31 cellular contexts compared by ENCODE assay signal in genomic region chr4:24007740-24008348, GRCh38.
DNase-seq lines count a peak whose midpoint lies in the region; ATAC-seq and TF ChIP-seq lines count a peak whose summit lies in the region.
"Had no signal": no experiment of that assay in that cellular context is flagged by ENCODE, and none has a peak within 500 bp of the region (broad histone marks: within the 10 kb centered on the region; RNA-seq: fewer than 3 reads in every experiment).

No MANE protein-coding gene starts in this region.

- in situ Hi-C loops in SK-MEL-5 (cut with HindIII; ENCODE audit: low pct_unique_long_range_greater_than_20kb, low sequenced_read_pairs), result no loop called here

- no peak overlapping the region for H3K27ac ChIP-seq in PC-3 (ENCODE audit: low read length)
- H3K27ac ChIP-seq: BLaER1 treated with 17β-estradiol and CSF1 and Interleukin-3, amounts not matched to agents 10 nM and 100 nM; GM23248; neural progenitor cell; SJSA1; suprapubic skin; upper lobe of right lung had no signal

- H3K27me3 ChIP-seq in PC-3 (ENCODE audit: low read length), result peaks cover 11% of the 10 kb centered on the region
- H3K27me3 ChIP-seq: BLaER1 treated with 17β-estradiol and CSF1 and Interleukin-3, amounts not matched to agents 10 nM and 100 nM; neural progenitor cell; SJSA1; suprapubic skin; upper lobe of right lung had no signal

- no peaks in the 10 kb centered on the region for H4K20me1 ChIP-seq in PC-3 (ENCODE audit: low read length)
- H4K20me1 ChIP-seq: BLaER1 treated with 17β-estradiol and CSF1 and Interleukin-3, amounts not matched to agents 10 nM and 100 nM had no signal

- DNase-seq in SK-MEL-5 (ENCODE audit: low read depth, low spot score), result peak; percentile 40
- DNase-seq in foreskin melanocyte, result peak; percentile 53
- DNase-seq in medulla oblongata (ENCODE audit: extremely low spot score), result peak; percentile 20
- DNase-seq in pons (ENCODE audit: low spot score), result peak; percentile 37
- no peak for DNase-seq in PC-3
- no peak for DNase-seq in activated T-cell treated with anti-CD3 and anti-CD28 coated beads for 4 hours
- no peak for DNase-seq in DMS 273 (lab: John Stamatoyannopoulos, UW; ENCODE audit: unreplicated experiment)
- DNase-seq: activated B cell treated with CpG ODN at 0.5 μM for 24 hours; activated CD4-positive, alpha-beta T cell treated with anti-CD3 and anti-CD28 coated beads, Interleukin-2, amount 50 U/mL, for 1 hour; activated gamma-delta T cell; activated naive CD8-positive, alpha-beta T cell treated with anti-CD3 and anti-CD28 coated beads for 36 hours; activated T-cell treated with anti-CD3 and anti-CD28 coated beads, Interleukin-2, amount 50 U/mL, for 4 hours; Caco-2; central memory CD4-positive, alpha-beta T cell; DMS79; GF-D8; GM23248; kidney glomerular epithelial cell; mammary epithelial cell; NCI-H1092; NCI-H1694 treated with DMSO at 0.1 percent for 48 hours; stimulated activated naive CD4-positive, alpha-beta T cell; T-helper 1 cell; upper lobe of right lung had no signal

- POLR2A ChIA-PET in PC-3 (lab: Charles Lee; ENCODE audit: unreplicated experiment), result no interaction called here

- H3K4me2 ChIP-seq in PC-3 (ENCODE audit: low read length), result no peak overlapping the region
- H3K4me2 ChIP-seq: BLaER1 treated with 17β-estradiol and CSF1 and Interleukin-3, amounts not matched to agents 10 nM and 100 nM; neural progenitor cell; smooth muscle cell had no signal

- H3K4me1 ChIP-seq in PC-3 (ENCODE audit: insufficient read depth, low read length), result no peaks in the 10 kb centered on the region
- H3K4me1 ChIP-seq: BLaER1 treated with 17β-estradiol and CSF1 and Interleukin-3, amounts not matched to agents 10 nM and 100 nM; Caco-2; SJSA1; upper lobe of right lung had no signal

- H3K9me2 ChIP-seq in PC-3 (replicated peaks; ENCODE audit: low read length), result no peaks in the 10 kb centered on the region

- no peaks in the 10 kb centered on the region for H3K36me3 ChIP-seq in PC-3 (ENCODE audit: low read depth, low read length)
- H3K36me3 ChIP-seq: BLaER1 treated with 17β-estradiol and CSF1 and Interleukin-3, amounts not matched to agents 10 nM and 100 nM; neural progenitor cell; SJSA1; suprapubic skin; upper lobe of right lung had no signal

- no peak overlapping the region for H2AFZ ChIP-seq in PC-3 (ENCODE audit: low read length)
- H2AFZ ChIP-seq: GM23248, neural progenitor cell had no signal

- intact Hi-C loops in PC-3 (cut with micrococcal nuclease), result no loop called here

- no peaks in the 10 kb centered on the region for H3K9me3 ChIP-seq in PC-3 (ENCODE audit: low read length)
- H3K9me3 ChIP-seq: BLaER1 treated with 17β-estradiol and CSF1 and Interleukin-3, amounts not matched to agents 10 nM and 100 nM; Caco-2; SJSA1; suprapubic skin; upper lobe of right lung had no signal

- no peak overlapping the region for H3K9ac ChIP-seq in PC-3 (ENCODE audit: low read length)
- H3K9ac ChIP-seq: BLaER1 treated with 17β-estradiol and CSF1 and Interleukin-3, amounts not matched to agents 10 nM and 100 nM; GM23248; neural progenitor cell had no signal

- BruUV-seq in PC-3 (replicated peaks; lab: Mats Ljungman, UMichigan), result no TSS peak

- no peak for ATAC-seq in PC-3
- ATAC-seq in GM18907 (IDR thresholded peaks at IDR 0.05; ENCODE audit: unreplicated experiment), result no peak
- ATAC-seq: activated T-cell treated with anti-CD3 and anti-CD28 coated beads, Interleukin-2, amount 50 U/mL, for 4 hours; esophagus mucosa; upper lobe of right lung had no signal

- no peaks in the 10 kb centered on the region for H3K79me2 ChIP-seq in PC-3 (ENCODE audit: low read length)

- no peak overlapping the region for H3K4me3 ChIP-seq in PC-3 (ENCODE audit: low read length)
- H3K4me3 ChIP-seq: BLaER1 treated with 17β-estradiol and CSF1 and Interleukin-3, amounts not matched to agents 10 nM and 100 nM; GM23248; neural progenitor cell; SJSA1; smooth muscle cell; suprapubic skin; upper lobe of right lung had no signal

- no peak for TF ChIP-seq CTCF in PC-3 (conservative IDR thresholded peaks at IDR 0.05; ENCODE audit: low read depth, low read length)

- CTCF ChIA-PET in PC-3 (lab: Charles Lee), result no interaction called here

- H3F3A ChIP-seq in PC-3 (ENCODE audit: low read length, unreplicated experiment), result no peaks in the 10 kb centered on the region

Comparison
In these comparisons a context has a peak if more than half of its experiments do, and no peak if none do; other contexts are left out.
1. DNase-seq: peak in SK-MEL-5 (single experiment), foreskin melanocyte (single experiment), medulla oblongata (single experiment) and pons (single experiment); none in PC-3 (single experiment), activated T-cell treated with anti-CD3 and anti-CD28 coated beads for 4 hours (single experiment) and DMS 273 (single experiment).